9 cellular contexts compared by ENCODE assay signal in the genomic region with DNA sequence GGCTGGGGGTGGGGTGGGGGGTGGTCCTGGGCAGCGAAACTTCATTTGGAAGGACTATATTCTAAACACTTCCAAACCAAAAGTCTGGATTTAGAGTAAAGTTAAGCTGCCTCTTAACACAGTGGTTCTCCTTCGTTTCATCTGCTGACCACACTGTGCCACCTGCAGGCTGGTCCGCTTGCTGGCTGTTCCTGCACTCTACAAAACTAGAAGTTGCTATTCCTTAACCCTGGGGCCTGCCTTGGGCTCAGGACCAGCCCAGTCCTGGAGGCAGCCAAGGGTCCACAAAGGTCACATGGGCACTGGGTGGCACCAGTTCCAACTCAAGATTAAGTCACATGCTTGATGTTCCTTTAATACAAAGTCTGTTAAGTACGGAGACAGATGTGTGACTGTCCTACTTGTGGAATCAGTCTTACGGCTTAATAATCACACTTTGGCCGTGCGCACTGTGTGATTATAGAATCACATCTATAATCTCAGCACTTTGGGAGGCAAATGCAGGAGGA.
A peak's percentile ranks its signal among the peaks of the same experiment; 100 is the strongest.
DNase-seq lines count a peak whose midpoint lies in the region; ATAC-seq and TF ChIP-seq lines count a peak whose summit lies in the region.
"Had no signal": no experiment of that assay in that cellular context is flagged by ENCODE, and none has a peak within 500 bp of the region (broad histone marks: within the 10 kb centered on the region; RNA-seq: fewer than 3 reads in every experiment).

No MANE protein-coding gene starts in this region.

- TF ChIP-seq CTCF in Caco-2 (IDR thresholded peaks at IDR 0.05; ENCODE audit: insufficient read depth in 1 of 2, low read depth in 1 of 2, low read length in 1 of 2, severe bottlenecking in 1 of 2, unreplicated experiment in 1 of 2) = peak; percentile 14 to 60
- peak; percentile 34 to 72 (median 60) for TF ChIP-seq CTCF in heart left ventricle (IDR thresholded peaks at IDR 0.05)

- H3K27ac Mint-ChIP-seq in Caco-2 (ENCODE audit: unreplicated experiment) = no peak overlapping the region
- no peak overlapping the region for H3K27ac Mint-ChIP-seq in activated CD4-positive, alpha-beta memory T cell treated with anti-CD3 and anti-CD28 coated beads, Interleukin-2, amount 10 ng/mL, durations not matched to agents 7 days and 5 days

- no peaks in the 10 kb centered on the region for H3K9me3 Mint-ChIP-seq in Caco-2 (ENCODE audit: unreplicated experiment)
- H3K9me3 Mint-ChIP-seq in activated CD4-positive, alpha-beta memory T cell treated with anti-CD3 and anti-CD28 coated beads, Interleukin-2, amount 10 ng/mL, durations not matched to agents 7 days and 5 days = no peaks in the 10 kb centered on the region

- H3K4me1 ChIP-seq in Caco-2 (no peaks in the 10 kb centered on the region), heart left ventricle (peaks cover 0 to 20% (median 8%) of the 10 kb centered on the region in 12 donors)
- H3K4me1 ChIP-seq: SJSA1 had no signal

- H3K36me3 ChIP-seq in Caco-2 (ENCODE audit: control insufficient read depth, insufficient read depth, low read length) = no peaks in the 10 kb centered on the region
- H3K36me3 ChIP-seq in heart left ventricle = no peaks in the 10 kb centered on the region
- H3K36me3 ChIP-seq: SJSA1 had no signal

- CTCF ChIA-PET in Caco-2 (lab: Charles Lee) = interaction anchor here (0.6 to 1.0 kb wide), 2 partner anchors 315 to 371 kb away, joined by 3 to 6 read pairs; no protein-coding TSS in a partner anchor
- CTCF ChIA-PET in activated CD4-positive, alpha-beta memory T cell treated with anti-CD3 and anti-CD28 coated beads, Interleukin-2, amount 10 ng/mL, durations not matched to agents 7 days and 5 days (lab: Charles Lee) = no interaction called here

- intact Hi-C loops in Caco-2 (cut with micrococcal nuclease; ENCODE audit: unreplicated experiment) = loop anchor here (1.0 to 2.0 kb wide), 2 partner anchors 99 to 318 kb away; no protein-coding TSS in a partner anchor
- intact Hi-C loops in heart left ventricle (cut with DNase I) = loop anchor here in 8 of 10 donors (1.0 to 5.0 kb wide), 4 partner anchors 314 to 315 kb away; a partner anchor contains a TSS

- H3K4me3 ChIP-seq in Caco-2 (ENCODE audit: low read depth, low read length) (no peak overlapping the region), heart left ventricle (no peak overlapping the region)
- H3K4me3 ChIP-seq: SJSA1 had no signal

- H3K4me3 Mint-ChIP-seq in Caco-2 (ENCODE audit: unreplicated experiment) = no peak overlapping the region
- H3K4me3 Mint-ChIP-seq in activated CD4-positive, alpha-beta memory T cell treated with anti-CD3 and anti-CD28 coated beads, Interleukin-2, amount 10 ng/mL, durations not matched to agents 7 days and 5 days = no peak overlapping the region

- H3K27me3 Mint-ChIP-seq in Caco-2 (ENCODE audit: insufficient read depth, unreplicated experiment) = peaks cover 20% of the 10 kb centered on the region
- H3K27me3 Mint-ChIP-seq in activated CD4-positive, alpha-beta memory T cell treated with anti-CD3 and anti-CD28 coated beads, Interleukin-2, amount 10 ng/mL, durations not matched to agents 7 days and 5 days = no peaks in the 10 kb centered on the region

- TF ChIP-seq POLR2A in heart left ventricle (IDR thresholded peaks at IDR 0.05) = no peak

- H3K27me3 ChIP-seq in Caco-2 (replicated peaks; ENCODE audit: control insufficient read depth, insufficient read depth, low read length) (no peaks in the 10 kb centered on the region), heart left ventricle (no peaks in the 10 kb centered on the region)
- H3K27me3 ChIP-seq: SJSA1 had no signal

- 57 to 71% (median 64%) methylated on average over 7 of the region's 7 CpGs for WGBS in heart left ventricle, 4 donors

- ATAC-seq in heart left ventricle (peak; percentile 81 to 92 (median 91)), HG03039 (IDR thresholded peaks at IDR 0.05; ENCODE audit: unreplicated experiment) (no peak), HG02981 (IDR thresholded peaks at IDR 0.05; ENCODE audit: unreplicated experiment) (no peak)

- no TSS peak for BruUV-seq in Caco-2 (replicated peaks; lab: Mats Ljungman, UMichigan)

- no peaks in the 10 kb centered on the region; the same call in 1 of the 2 replicates for H3K9me3 ChIP-seq in Caco-2
- no peaks in the 10 kb centered on the region for H3K9me3 ChIP-seq in heart left ventricle
- H3K9me3 ChIP-seq: SJSA1 had no signal

- H3K4me1 Mint-ChIP-seq in Caco-2 (ENCODE audit: low read depth, unreplicated experiment) = no peaks in the 10 kb centered on the region
- H3K4me1 Mint-ChIP-seq in activated CD4-positive, alpha-beta memory T cell treated with anti-CD3 and anti-CD28 coated beads, Interleukin-2, amount 10 ng/mL, durations not matched to agents 7 days and 5 days = no peaks in the 10 kb centered on the region

- peak in 1 of 2 experiments; percentile 31 for DNase-seq in Caco-2
- peak; percentile 2 for DNase-seq in HK-2 (ENCODE audit: unreplicated experiment)
- peak; percentile 23 for DNase-seq in activated CD4-positive, alpha-beta memory T cell treated with anti-CD3 and anti-CD28 coated beads, Interleukin-2, amount 10 ng/mL, durations not matched to agents 7 days and 5 days
- DNase-seq in heart left ventricle = peak in 4 of 5 donors; percentile 59 to 78 (median 69)
- peak; percentile 47 for DNase-seq in pulmonary artery endothelial cell (ENCODE audit: low read depth, low spot score)
- DNase-seq in NCI-H1417 treated with DMSO at 0.1 percent for 48 hours (lab: John Stamatoyannopoulos, UW) = no peak

- no peaks in the 10 kb centered on the region for H3K36me3 Mint-ChIP-seq in Caco-2 (ENCODE audit: insufficient read depth, unreplicated experiment)
- no peaks in the 10 kb centered on the region for H3K36me3 Mint-ChIP-seq in activated CD4-positive, alpha-beta memory T cell treated with anti-CD3 and anti-CD28 coated beads, Interleukin-2, amount 10 ng/mL, durations not matched to agents 7 days and 5 days (ENCODE audit: low read depth)

- POLR2A ChIA-PET in Caco-2 (lab: Charles Lee) = no interaction called here
- POLR2A ChIA-PET in activated CD4-positive, alpha-beta memory T cell treated with anti-CD3 and anti-CD28 coated beads, Interleukin-2, amount 10 ng/mL, durations not matched to agents 7 days and 5 days (lab: Charles Lee) = no interaction called here

- peak overlapping the region in 4 of 12 donors; percentile 5 to 62 (median 30) for H3K27ac ChIP-seq in heart left ventricle
- H3K27ac ChIP-seq: SJSA1 had no signal

Comparison
In these comparisons a context has a peak if more than half of its experiments do, and no peak if none do; other contexts are left out.
1. ATAC-seq: peak in heart left ventricle (4 of 4); none in HG03039 (single experiment) and HG02981 (single experiment).